Comparison of ENCODE assay signal across 26 cellular contexts in the genomic region with DNA sequence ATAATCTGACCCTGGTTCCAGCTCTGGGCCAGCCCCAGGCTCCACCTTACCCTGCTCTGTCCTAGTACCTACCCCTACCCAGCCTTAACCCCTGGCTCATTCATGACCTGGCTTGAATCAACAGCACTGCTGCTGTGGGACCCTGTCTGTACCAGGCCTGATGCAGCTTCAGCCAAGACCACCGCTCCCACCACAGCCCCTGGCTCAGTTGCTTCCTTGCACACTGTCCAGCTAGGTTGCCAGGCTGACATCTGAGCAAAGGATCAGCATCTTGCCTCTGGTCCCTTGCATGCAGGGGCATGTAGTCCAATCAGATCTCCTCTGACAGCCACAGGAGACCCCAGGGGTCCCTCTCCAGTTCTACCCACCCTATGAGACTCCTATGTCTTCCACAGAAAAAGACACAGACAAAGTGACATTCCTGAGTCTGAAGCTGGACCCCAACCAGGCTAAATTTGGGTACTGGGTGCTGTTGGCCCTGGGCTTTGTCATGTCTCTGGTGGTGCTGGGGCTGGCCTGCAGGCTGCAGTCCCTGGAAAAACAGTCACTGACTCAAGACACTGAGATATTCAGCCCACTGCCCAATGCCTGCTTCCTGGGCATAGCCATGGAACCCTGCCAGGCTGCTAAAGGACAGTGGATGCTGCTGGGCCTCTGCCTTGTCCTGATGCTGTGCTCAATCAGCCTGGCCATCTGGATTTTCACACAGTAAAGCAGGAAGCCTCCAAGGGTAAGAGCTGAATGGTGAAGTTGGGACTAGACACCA. TPM values are rescaled to one million over a fixed set of nuclear protein-coding genes. Genes with fewer than 3 reads are reported as not detected.
DNase-seq lines count a peak whose midpoint lies in the region; ATAC-seq, FAIRE-seq and TF ChIP-seq lines count a peak whose summit lies in the region.
"Had no signal": no experiment of that assay in that cellular context is flagged by ENCODE, and none has a peak within 500 bp of the region (broad histone marks: within the 10 kb centered on the region; RNA-seq: fewer than 3 reads in every experiment).

No MANE protein-coding gene starts in this region.

- TF ChIP-seq POLR2A in A549 (IDR thresholded peaks at IDR 0.05; ENCODE audit: low read length): 0 out of 2 replicates have a peak, but pooled peaks have one; percentile 8
- no peak for TF ChIP-seq POLR2A in Peyer's patch (IDR thresholded peaks at IDR 0.05)

- no peak for TF ChIP-seq RAD21 in A549 (conservative IDR thresholded peaks at IDR 0.05 in 1 of 2, IDR thresholded peaks at IDR 0.05 in 1 of 2)

- peaks cover 0 to 2% (median 0%) of the 10 kb centered on the region in 11 donors for H3K9me3 Mint-ChIP-seq in naive thymus-derived CD4-positive, alpha-beta T cell
- H3K9me3 Mint-ChIP-seq in mesothelial cell of epicardium: no peaks in the 10 kb centered on the region

- peaks cover 19 to 27% (median 21%) of the 10 kb centered on the region in 5 donors for H3K27me3 Mint-ChIP-seq in naive thymus-derived CD4-positive, alpha-beta T cell
- H3K27me3 Mint-ChIP-seq in mesothelial cell of epicardium (ENCODE audit: low read depth): peaks cover 78% of the 10 kb centered on the region

- no peak for FAIRE-seq in A549 (lab: Jason Lieb, UNC)
- FAIRE-seq: GM12892 had no signal

- DNase-seq in A549 (ENCODE audit: low read depth in 1 of 2, low spot score in 1 of 2) (no peak), Peyer's patch (no peak), left lobe of liver (ENCODE audit: low spot score) (no peak), mesothelial cell of epicardium (ENCODE audit: low spot score in 2 of 2, unreplicated experiment in 2 of 2) (no peak), GM10266 (ENCODE audit: extremely low spot score) (no peak)
- DNase-seq in naive thymus-derived CD4-positive, alpha-beta T cell: no peak
- DNase-seq: ACHN, BE2C, DMS79 treated with DMSO at 0.1 percent for 48 hours, GF-D8, Karpas-422, NCI-H1105, NCI-H1436 treated with DMSO at 0.1 percent for 48 hours, NCI-H187 treated with DMSO at 0.1 percent for 48 hours, NCI-H2107, NCI-H446, NCI-H524 treated with DMSO at 0.1 percent for 48 hours, NCI-H82 had no signal

- no peaks in the 10 kb centered on the region for H3K27me3 ChIP-seq in Peyer's patch
- H3K27me3 ChIP-seq in naive thymus-derived CD4-positive, alpha-beta T cell (ENCODE audit: control insufficient read depth in 2 of 2, insufficient read depth in 2 of 2, low read length in 2 of 2): peaks cover 0 to 2% of the 10 kb centered on the region in 2 donors
- H3K27me3 ChIP-seq: BE2C had no signal

- H3K4me1 Mint-ChIP-seq in naive thymus-derived CD4-positive, alpha-beta T cell: peaks cover 0 to 8% (median 5%) of the 10 kb centered on the region in 7 donors
- H3K4me1 Mint-ChIP-seq in mesothelial cell of epicardium: peaks cover 7% of the 10 kb centered on the region

- WGBS in A549 (ENCODE audit: missing lambda C conversion rate): 8% methylated on average over 1 of the region's 1 CpG

- no peak for TF ChIP-seq EP300 in A549 (IDR thresholded peaks at IDR 0.05)

- H3K4me1 ChIP-seq in A549 (peaks cover 11% of the 10 kb centered on the region), Peyer's patch (peaks cover 0 to 66% (median 8%) of the 10 kb centered on the region in 4 donors)
- H3K4me1 ChIP-seq in naive thymus-derived CD4-positive, alpha-beta T cell (ENCODE audit: control insufficient read depth in 2 of 2, insufficient read depth in 2 of 2, low read length in 2 of 2): no peaks in the 10 kb centered on the region
- H3K4me1 ChIP-seq: BE2C had no signal

- H3K4me3 ChIP-seq in A549 (no peak overlapping the region), Peyer's patch (no peak overlapping the region)
- no peak overlapping the region for H3K4me3 ChIP-seq in naive thymus-derived CD4-positive, alpha-beta T cell (ENCODE audit: low read length)

- H3K4me2 ChIP-seq in A549: no peak overlapping the region

- H3K27ac ChIP-seq in 22Rv1 (peak overlapping the region; percentile 98), A549 (no peak overlapping the region), Peyer's patch (peak overlapping the region in 3 of 4 donors; percentile 68 to 92 (median 92))
- H3K27ac ChIP-seq in naive thymus-derived CD4-positive, alpha-beta T cell (ENCODE audit: low read depth, low read length): no peak overlapping the region
- H3K27ac ChIP-seq: RWPE1 had no signal

- H3K9me3 ChIP-seq in A549 (no peaks in the 10 kb centered on the region), Peyer's patch (no peaks in the 10 kb centered on the region)
- H3K9me3 ChIP-seq in naive thymus-derived CD4-positive, alpha-beta T cell (ENCODE audit: control insufficient read depth in 2 of 3, low read length in 3 of 3): no peaks in the 10 kb centered on the region
- H3K9me3 ChIP-seq: BE2C had no signal

- TF ChIP-seq CTCF in 22Rv1 (IDR thresholded peaks at IDR 0.05): no peak
- no peak for TF ChIP-seq CTCF in A549 (IDR thresholded peaks at IDR 0.05)
- no peak for TF ChIP-seq CTCF in Peyer's patch (IDR thresholded peaks at IDR 0.05)
- no peak for TF ChIP-seq CTCF in mesothelial cell of epicardium (IDR thresholded peaks at IDR 0.05; ENCODE audit: unreplicated experiment)
- TF ChIP-seq CTCF in GM10266 (IDR thresholded peaks at IDR 0.05; ENCODE audit: control insufficient read depth, insufficient read depth, low read depth, missing control alignments): no peak

- H3K36me3 ChIP-seq in Peyer's patch: no peaks in the 10 kb centered on the region
- H3K36me3 ChIP-seq in naive thymus-derived CD4-positive, alpha-beta T cell (ENCODE audit: control insufficient read depth in 2 of 3, insufficient read depth in 3 of 3, low read length in 3 of 3): no peaks in the 10 kb centered on the region
- H3K36me3 ChIP-seq: BE2C had no signal

- CTCF ChIA-PET in A549 (lab: Yijun Ruan, JAX): interaction anchor here (0.5 to 2.5 kb wide), 6 partner anchors 11 to 107 kb away, joined by 3 to 9 read pairs (median 4); no protein-coding TSS in a partner anchor
- CTCF ChIA-PET in naive thymus-derived CD4-positive, alpha-beta T cell (lab: Charles Lee): no interaction called here

- intact Hi-C loops in naive thymus-derived CD4-positive, alpha-beta T cell (cut with micrococcal nuclease): no loop called here

- ATAC-seq in A549 (no peak), left lobe of liver (peak; percentile 4), GM21737 (IDR thresholded peaks at IDR 0.05; ENCODE audit: unreplicated experiment) (no peak)
- no peak for ATAC-seq in naive thymus-derived CD4-positive, alpha-beta T cell
- ATAC-seq: HCT116 had no signal

- H3K27ac Mint-ChIP-seq in naive thymus-derived CD4-positive, alpha-beta T cell: no peak overlapping the region
- H3K27ac Mint-ChIP-seq in mesothelial cell of epicardium: no peak overlapping the region
- H3K27ac Mint-ChIP-seq: CD14-positive monocyte had no signal

- POLR2A ChIA-PET in A549 (lab: Yijun Ruan, JAX): no interaction called here
- POLR2A ChIA-PET in naive thymus-derived CD4-positive, alpha-beta T cell (lab: Charles Lee): no interaction called here

- H3K4me3 Mint-ChIP-seq in naive thymus-derived CD4-positive, alpha-beta T cell: no peak overlapping the region
- no peak overlapping the region for H3K4me3 Mint-ChIP-seq in mesothelial cell of epicardium
- H3K4me3 Mint-ChIP-seq: CD14-positive monocyte had no signal

- H3K36me3 Mint-ChIP-seq in naive thymus-derived CD4-positive, alpha-beta T cell: no peaks in the 10 kb centered on the region
- H3K36me3 Mint-ChIP-seq in mesothelial cell of epicardium: no peaks in the 10 kb centered on the region
- H3K36me3 Mint-ChIP-seq: CD14-positive monocyte had no signal

TF ChIP-seq in A549, 52 proteins besides CTCF, POLR2A, EP300 and RAD21 (continues in another document):
- no peak for TF ChIP-seq NR3C1 (IDR thresholded peaks at IDR 0.05)

RNA-seq across cellular contexts. Expression of gene KCNH6, which starts 3.9 kb away (rescaled TPM):
- not detected in 2 replicates for polyA plus RNA-seq in A549 (2011; rRNA removed)
- not detected in 2 replicates for polyA plus RNA-seq in A549 (2012; cell fraction: cytosol; rRNA removed)
- 0.01 TPM in 1 of 2 replicates, not detected in the other for polyA plus RNA-seq in A549 (2012; cell fraction: nucleus; rRNA removed)
- not detected in 3 replicates for polyA plus RNA-seq in A549 (2017; fragmentation: RNase III; extraction: RNeasy Plus Mini Kit Qiagen cat#74134 plus additional on column Dnase treatment)
- not detected in 2 replicates for polyA minus RNA-seq in A549 (2011; rRNA and poly(A)+ RNA removed)
- total RNA-seq in Peyer's patch: 10 to 100 TPM in 3 of 4 donors, 1 to 10 TPM in 1; 3.3 to 78.6 (median 26.7) TPM
- not detected for total RNA-seq in left lobe of liver
- not detected for total RNA-seq in naive thymus-derived CD4-positive, alpha-beta T cell
- polyA plus RNA-seq in naive thymus-derived CD4-positive, alpha-beta T cell: not detected
- 0.16 TPM in 1 of 3 replicates, not detected in the others for total RNA-seq in mesothelial cell of epicardium
- total RNA-seq: H4, SK-MEL-5 had no signal
- polyA plus RNA-seq: CD14-positive monocyte had no signal

RNA-seq across cellular contexts. Expression of gene DCAF7, which starts 31.0 kb away (rescaled TPM):
- polyA plus RNA-seq in A549 (2011; rRNA removed): 48.7 and 51.4 TPM in 2 replicates
- polyA plus RNA-seq in A549 (2012; cell fraction: cytosol; rRNA removed): 55.1 and 63.8 TPM in 2 replicates
- polyA plus RNA-seq in A549 (2012; cell fraction: nucleus; rRNA removed): 66.7 and 84.0 TPM in 2 replicates
- 35.7 to 37.9 TPM (median 35.9 TPM) in 3 replicates for polyA plus RNA-seq in A549 (2017; fragmentation: RNase III; extraction: RNeasy Plus Mini Kit Qiagen cat#74134 plus additional on column Dnase treatment)
- polyA minus RNA-seq in A549 (2011; rRNA and poly(A)+ RNA removed): 103 and 109 TPM in 2 replicates
- total RNA-seq in Peyer's patch: 10 to 100 TPM; 32.2 to 65.3 (median 48.9) TPM
- 24.3 TPM for total RNA-seq in left lobe of liver
- 100 to 1,000 TPM in 1 of 5 experiments, 10 to 100 TPM in 4; 26.0 to 128 (median 70.0) TPM for total RNA-seq in naive thymus-derived CD4-positive, alpha-beta T cell
- 10 to 100 TPM; 56.0 to 83.0 TPM for polyA plus RNA-seq in naive thymus-derived CD4-positive, alpha-beta T cell
- 144 to 155 TPM (median 149 TPM) in 3 replicates for total RNA-seq in mesothelial cell of epicardium

RNA-seq across cellular contexts. Expression of gene ACE, which starts 42.4 kb away (rescaled TPM):
- polyA plus RNA-seq in A549 (2011; rRNA removed) (0.22 and 0.38 TPM in 2 replicates), A549 (2017; fragmentation: RNase III; extraction: RNeasy Plus Mini Kit Qiagen cat#74134 plus additional on column Dnase treatment) (0.31 to 0.52 TPM (median 0.32 TPM) in 3 replicates)
- 0.26 and 0.45 TPM in 2 replicates for polyA plus RNA-seq in A549 (2012; cell fraction: cytosol; rRNA removed)
- 0.81 and 1.6 TPM in 2 replicates for polyA plus RNA-seq in A549 (2012; cell fraction: nucleus; rRNA removed)
- 1.4 and 1.9 TPM in 2 replicates for polyA minus RNA-seq in A549 (2011; rRNA and poly(A)+ RNA removed)
- total RNA-seq in Peyer's patch (1,000 to 10,000 TPM in 2 of 4 donors, 100 to 1,000 TPM in 1, 10 to 100 TPM in 1; 42.9 to 1,678 (median 1,106) TPM), left lobe of liver (1.0 TPM), mesothelial cell of epicardium (2.4 to 2.9 TPM (median 2.6 TPM) in 3 replicates)
- 10 to 100 TPM in 1 of 5 experiments, 1 to 10 TPM in 2, under 1 TPM in 2; 0.73 to 14.4 (median 2.3) TPM for total RNA-seq in naive thymus-derived CD4-positive, alpha-beta T cell
- polyA plus RNA-seq in naive thymus-derived CD4-positive, alpha-beta T cell: not detected
- total RNA-seq: H4 had no signal
- polyA plus RNA-seq: CD14-positive monocyte had no signal

Comparison
In these comparisons a context has a peak if more than half of its experiments do, and no peak if none do; other contexts are left out.
1. H3K27ac ChIP-seq: peak in 22Rv1 (single experiment) and Peyer's patch (3 of 4); none in A549 (0 of 2) and naive thymus-derived CD4-positive, alpha-beta T cell (single experiment).